Comparison of ENCODE assay signal across 10 cellular contexts in the genomic region with DNA sequence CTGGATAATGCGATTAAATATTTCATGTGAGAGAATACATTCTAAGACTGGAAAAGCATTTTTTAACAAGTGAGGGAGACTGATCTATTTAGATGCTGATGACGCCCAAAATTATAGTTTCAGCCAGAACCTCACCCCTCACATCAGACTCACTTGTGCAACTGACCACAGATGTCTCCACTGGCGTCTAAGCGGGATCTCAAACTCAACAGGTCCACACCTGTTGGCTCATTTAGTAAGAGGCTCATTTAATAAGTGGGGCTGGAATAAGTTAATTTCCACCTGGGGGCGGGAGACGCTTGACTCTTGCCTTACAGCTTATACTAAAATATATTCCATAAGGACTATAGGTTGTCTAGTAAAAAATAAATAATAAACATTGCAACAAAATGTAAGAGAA. TPM values are rescaled to one million over a fixed set of nuclear protein-coding genes. Genes with fewer than 3 reads are reported as not detected.
DNase-seq lines count a peak whose midpoint lies in the region; ATAC-seq and TF ChIP-seq lines count a peak whose summit lies in the region.
"Had no signal": no experiment of that assay in that cellular context is flagged by ENCODE, and none has a peak within 500 bp of the region (broad histone marks: within the 10 kb centered on the region; RNA-seq: fewer than 3 reads in every experiment).

No MANE protein-coding gene starts in this region.

- no peaks in the 10 kb centered on the region for H3K27me3 ChIP-seq in muscle layer of duodenum (ENCODE audit: low read depth, low read length)

- H3K4me3 ChIP-seq in muscle layer of duodenum (ENCODE audit: low read depth in 1 of 2, low read length in 2 of 2) = peak overlapping the region; percentile 59 to 72

- POLR2A ChIA-PET in activated naive CD8-positive, alpha-beta T cell treated with anti-CD3 and anti-CD28 coated beads, Interleukin-2, amount 10 ng/mL, durations not matched to agents 7 days and 5 days (lab: Charles Lee) = interaction anchor here (0.7 to 2.5 kb wide), 7 partner anchors 19 to 286 kb away, joined by 3 to 16 read pairs (median 3); partner anchors contain the start of genes MORC2 and TUG1

- peaks cover 3 to 12% (median 7%) of the 10 kb centered on the region in 7 donors for H3K9me3 Mint-ChIP-seq in CD14-positive monocyte
- peaks cover 2% of the 10 kb centered on the region for H3K9me3 Mint-ChIP-seq in activated naive CD8-positive, alpha-beta T cell treated with anti-CD3 and anti-CD28 coated beads, Interleukin-2, amount 10 ng/mL, durations not matched to agents 7 days and 5 days

- H3K27ac ChIP-seq in muscle layer of duodenum (ENCODE audit: low read length) = no peak overlapping the region

- ATAC-seq in activated naive CD8-positive, alpha-beta T cell treated with anti-CD3 and anti-CD28 coated beads, Interleukin-2, amount 10 ng/mL, durations not matched to agents 7 days and 5 days (ENCODE audit: low read depth) = no peak

- H3K9me3 ChIP-seq in muscle layer of duodenum (ENCODE audit: control insufficient read depth in 1 of 2, low read length in 2 of 2) = no peaks in the 10 kb centered on the region

- H3K27me3 Mint-ChIP-seq in CD14-positive monocyte (ENCODE audit: low read depth in 3 of 3) = peaks cover 2 to 16% (median 14%) of the 10 kb centered on the region in 3 donors
- H3K27me3 Mint-ChIP-seq in activated naive CD8-positive, alpha-beta T cell treated with anti-CD3 and anti-CD28 coated beads, Interleukin-2, amount 10 ng/mL, durations not matched to agents 7 days and 5 days = no peaks in the 10 kb centered on the region

- H3K4me1 ChIP-seq in muscle layer of duodenum (ENCODE audit: control insufficient read depth in 1 of 2, insufficient read depth in 2 of 2, low read length in 2 of 2) = peaks cover 7 to 12% of the 10 kb centered on the region in 2 donors

- peak overlapping the region; percentile 83 to 92 for H3K4me3 Mint-ChIP-seq in CD14-positive monocyte
- peak overlapping the region; percentile 80 for H3K4me3 Mint-ChIP-seq in activated naive CD8-positive, alpha-beta T cell treated with anti-CD3 and anti-CD28 coated beads, Interleukin-2, amount 10 ng/mL, durations not matched to agents 7 days and 5 days

- peak overlapping the region in 2 of 7 donors; percentile 84 to 85 for H3K27ac Mint-ChIP-seq in CD14-positive monocyte
- H3K27ac Mint-ChIP-seq in activated naive CD8-positive, alpha-beta T cell treated with anti-CD3 and anti-CD28 coated beads, Interleukin-2, amount 10 ng/mL, durations not matched to agents 7 days and 5 days = no peak overlapping the region

- peaks cover 8 to 17% of the 10 kb centered on the region in 2 donors for H3K36me3 ChIP-seq in muscle layer of duodenum (ENCODE audit: control insufficient read depth in 1 of 2, insufficient read depth in 2 of 2, low read length in 2 of 2)

- intact Hi-C loops in CD14-positive monocyte (cut with micrococcal nuclease) = no loop called here

- in situ Hi-C loops in GM13977 (cut with MboI; ENCODE audit: low pct_unique_long_range_greater_than_20kb, low sequenced_read_pairs, unreplicated experiment) = no loop called here

- no peak for TF ChIP-seq CTCF in CD14-positive monocyte (IDR thresholded peaks at IDR 0.05)
- no peak for TF ChIP-seq CTCF in GM13977 (IDR thresholded peaks at IDR 0.05; ENCODE audit: extremely low read depth, insufficient read depth, missing control alignments)
- no peak for TF ChIP-seq CTCF in GM10266 (IDR thresholded peaks at IDR 0.05; ENCODE audit: control insufficient read depth, insufficient read depth, low read depth, missing control alignments)

- DNase-seq in CD14-positive monocyte (ENCODE audit: low spot score) (no peak), GM13977 (ENCODE audit: low spot score) (peak; percentile 30), GM10266 (ENCODE audit: extremely low spot score) (no peak), NCI-H2196 (lab: John Stamatoyannopoulos, UW; ENCODE audit: unreplicated experiment) (no peak), NCI-H2029 (lab: John Stamatoyannopoulos, UW) (no peak), NCI-H128 (lab: John Stamatoyannopoulos, UW; ENCODE audit: unreplicated experiment) (no peak)
- DNase-seq in activated naive CD8-positive, alpha-beta T cell treated with anti-CD3 and anti-CD28 coated beads, Interleukin-2, amount 10 ng/mL, durations not matched to agents 7 days and 5 days = no peak
- DNase-seq: left cardiac atrium, SW 1271 had no signal

- H3K36me3 Mint-ChIP-seq in CD14-positive monocyte = peaks cover 12 to 19% of the 10 kb centered on the region in 2 donors
- peaks cover 11% of the 10 kb centered on the region for H3K36me3 Mint-ChIP-seq in activated naive CD8-positive, alpha-beta T cell treated with anti-CD3 and anti-CD28 coated beads, Interleukin-2, amount 10 ng/mL, durations not matched to agents 7 days and 5 days

- H3K4me1 Mint-ChIP-seq in CD14-positive monocyte = peaks cover 20% of the 10 kb centered on the region
- peaks cover 13% of the 10 kb centered on the region for H3K4me1 Mint-ChIP-seq in activated naive CD8-positive, alpha-beta T cell treated with anti-CD3 and anti-CD28 coated beads, Interleukin-2, amount 10 ng/mL, durations not matched to agents 7 days and 5 days

RNA-seq across cellular contexts. Expression of gene MORC2, which starts 47.5 kb away (rescaled TPM):
- polyA plus RNA-seq in CD14-positive monocyte = 1 to 10 TPM; 2.1 to 2.4 TPM
- 10 to 100 TPM; 27.9 to 32.6 TPM for total RNA-seq in activated naive CD8-positive, alpha-beta T cell treated with anti-CD3 and anti-CD28 coated beads, Interleukin-2, amount 10 ng/mL, durations not matched to agents 7 days and 5 days

RNA-seq across cellular contexts. Expression of gene TUG1, which starts 48.0 kb away (rescaled TPM):
- polyA plus RNA-seq in CD14-positive monocyte = 10 to 100 TPM in 1 of 2 donors, 1 to 10 TPM in 1; 9.9 to 13.9 TPM
- 100 to 1,000 TPM in 1 of 2 experiments, 10 to 100 TPM in 1; 94.7 to 100 TPM for total RNA-seq in activated naive CD8-positive, alpha-beta T cell treated with anti-CD3 and anti-CD28 coated beads, Interleukin-2, amount 10 ng/mL, durations not matched to agents 7 days and 5 days
